Comparison of ENCODE assay signal across 1 cellular context in genomic region chr1:10484519-10484918, GRCh38.
TF ChIP-seq lines count a peak whose summit lies in the region.

No MANE protein-coding gene starts in this region.

TF ChIP-seq in K562, 482 proteins besides CTCF, POLR2A, EP300 and RAD21:
- TF ChIP-seq SP2 (IDR thresholded peaks at IDR 0.05; ENCODE audit: extremely low read depth, low read depth, low read length, poor library complexity, severe bottlenecking), result peak; percentile 5
- TF ChIP-seq, protein P1, sequence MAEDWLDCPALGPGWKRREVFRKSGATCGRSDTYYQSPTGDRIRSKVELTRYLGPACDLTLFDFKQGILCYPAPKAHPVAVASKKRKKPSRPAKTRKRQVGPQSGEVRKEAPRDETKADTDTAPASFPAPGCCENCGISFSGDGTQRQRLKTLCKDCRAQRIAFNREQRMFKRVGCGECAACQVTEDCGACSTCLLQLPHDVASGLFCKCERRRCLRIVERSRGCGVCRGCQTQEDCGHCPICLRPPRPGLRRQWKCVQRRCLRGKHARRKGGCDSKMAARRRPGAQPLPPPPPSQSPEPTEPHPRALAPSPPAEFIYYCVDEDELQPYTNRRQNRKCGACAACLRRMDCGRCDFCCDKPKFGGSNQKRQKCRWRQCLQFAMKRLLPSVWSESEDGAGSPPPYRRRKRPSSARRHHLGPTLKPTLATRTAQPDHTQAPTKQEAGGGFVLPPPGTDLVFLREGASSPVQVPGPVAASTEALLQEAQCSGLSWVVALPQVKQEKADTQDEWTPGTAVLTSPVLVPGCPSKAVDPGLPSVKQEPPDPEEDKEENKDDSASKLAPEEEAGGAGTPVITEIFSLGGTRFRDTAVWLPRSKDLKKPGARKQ (CRISPR knock-in tag; IDR thresholded peaks at IDR 0.05), result no peak
- TF ChIP-seq ZBTB5 (IDR thresholded peaks at IDR 0.05), result no peak
